In the genomic region with DNA sequence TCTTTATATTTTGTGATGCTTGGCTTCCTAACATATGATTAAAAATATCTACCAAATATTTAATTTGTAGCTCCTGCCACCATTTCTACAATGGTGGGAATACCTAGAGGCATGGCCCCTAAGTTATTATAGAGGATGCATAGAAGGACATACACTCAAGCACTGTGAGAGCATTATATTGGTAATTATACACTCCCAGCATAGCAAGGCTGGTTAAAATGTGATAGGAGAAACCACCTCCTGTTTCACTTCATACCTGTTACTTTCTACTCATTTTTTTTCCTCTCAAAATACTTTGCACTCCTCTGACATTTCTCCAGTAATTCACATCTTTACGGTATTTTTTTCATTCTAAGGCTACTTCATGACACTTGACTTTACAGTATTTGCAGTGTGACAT, we compare ENCODE assay signal across 14 cellular contexts.
"Had no signal": no experiment of that assay in that cellular context is flagged by ENCODE, and none has a peak within 500 bp of the region (broad histone marks: within the 10 kb centered on the region; RNA-seq: fewer than 3 reads in every experiment).

No MANE protein-coding gene starts in this region.

- ATAC-seq: activated CD4-positive, CD25-positive, alpha-beta regulatory T cell treated with anti-CD3 and anti-CD28 coated beads, Interleukin-2, amount 50 U/mL, for 24 hours; activated CD8-positive, alpha-beta memory T cell treated with anti-CD3 and anti-CD28 coated beads, Interleukin-2, amount 10 ng/mL, durations not matched to agents 7 days and 5 days; gastrocnemius medialis had no signal

- H3K36me3 ChIP-seq: gastrocnemius medialis, suprapubic skin had no signal

- DNase-seq: activated CD8-positive, alpha-beta memory T cell treated with anti-CD3 and anti-CD28 coated beads, Interleukin-2, amount 10 ng/mL, durations not matched to agents 7 days and 5 days; activated effector memory CD4-positive, alpha-beta T cell treated with anti-CD3 and anti-CD28 coated beads, Interleukin-2, amount 50 U/mL, for 16 hours; activated T-cell treated with anti-CD3 and anti-CD28 coated beads, Interleukin-2, amount 50 U/mL, for 24 hours; amygdala; cortex of kidney; effector CD8-positive, alpha-beta T cell; gastrocnemius medialis; stimulated activated CD4-positive, alpha-beta T cell treated with anti-CD3 and anti-CD28 coated beads, Interleukin-2, amount 100 ng/mL, for 48 hours; stimulated activated naive CD4-positive, alpha-beta T cell treated with Interleukin-2 at 50 U/mL for 16 hours had no signal

- H3K27me3 ChIP-seq: gastrocnemius medialis, hepatocyte, suprapubic skin had no signal

- H3K9me3 ChIP-seq: gastrocnemius medialis had no signal

- H3K27ac ChIP-seq: epithelial cell of prostate, gastrocnemius medialis, hepatocyte, parathyroid adenoma, suprapubic skin had no signal

- H3K4me3 ChIP-seq: gastrocnemius medialis, hepatocyte, suprapubic skin had no signal

- H3K4me1 ChIP-seq: gastrocnemius medialis, parathyroid adenoma, suprapubic skin had no signal
